1 cellular context compared by ENCODE assay signal in genomic region chr12:92553389-92553788, GRCh38.
TF ChIP-seq lines count a peak whose summit lies in the region.

No MANE protein-coding gene starts in this region.

TF ChIP-seq in GM12878, 131 proteins besides CTCF, POLR2A, EP300 and RAD21 (continued from another document):
- TF ChIP-seq MLLT1 (IDR thresholded peaks at IDR 0.05) (peak; percentile 49; the same call in 1 of the 2 replicates), CEBPB (IDR thresholded peaks at IDR 0.05; ENCODE audit: borderline replicate concordance in 1 of 2, low read depth in 2 of 2, low read length in 2 of 2) (no peak), ATF2 (IDR thresholded peaks at IDR 0.05; ENCODE audit: low read length) (no peak), RELA (IDR thresholded peaks at IDR 0.05; ENCODE audit: borderline replicate concordance, partially characterized antibody) (peak; percentile 36), CBX3 (IDR thresholded peaks at IDR 0.05; ENCODE audit: borderline replicate concordance, low read depth) (no peak), BRCA1 (IDR thresholded peaks at IDR 0.05; ENCODE audit: low read depth, low read length) (no peak), HDGF (IDR thresholded peaks at IDR 0.05) (peak; percentile 74; the same call in 1 of the 2 replicates), RBBP5 (conservative IDR thresholded peaks at IDR 0.05) (no peak), TBL1XR1 (IDR thresholded peaks at IDR 0.05; ENCODE audit: low read depth, low read length) (no peak), ATF7 (IDR thresholded peaks at IDR 0.05; ENCODE audit: low read depth) (peak; percentile 30; the same call in 1 of the 2 replicates), CHD4 (IDR thresholded peaks at IDR 0.05) (no peak), MEF2A (IDR thresholded peaks at IDR 0.05; ENCODE audit: insufficient read depth, low read depth, low read length) (no peak), SP1 (IDR thresholded peaks at IDR 0.05; ENCODE audit: low read depth, low read length) (peak; percentile 19), LARP7 (IDR thresholded peaks at IDR 0.05) (no peak), USF1 (IDR thresholded peaks at IDR 0.05; ENCODE audit: borderline replicate concordance, extremely low read length, insufficient read depth, low read depth, low read length) (no peak), ZNF217 (IDR thresholded peaks at IDR 0.05) (no peak), MYC (IDR thresholded peaks at IDR 0.05; ENCODE audit: insufficient read depth, insufficient read length, insufficient replicate concordance, low read length, severe bottlenecking) (no peak), CHD2 (IDR thresholded peaks at IDR 0.05; ENCODE audit: borderline replicate concordance, low read depth, low read length) (no peak), TARDBP (IDR thresholded peaks at IDR 0.05; ENCODE audit: borderline replicate concordance) (0 out of 2 replicates have a peak, but pooled peaks have one; percentile 38), TCF3 (IDR thresholded peaks at IDR 0.05; ENCODE audit: borderline replicate concordance, insufficient read depth, low read depth, low read length) (no peak), POLR2AphosphoS2 (IDR thresholded peaks at IDR 0.05; ENCODE audit: low read depth, low read length) (no peak), SREBF2 (IDR thresholded peaks at IDR 0.05; ENCODE audit: low read length) (no peak), POU2F2 (IDR thresholded peaks at IDR 0.05; ENCODE audit: borderline replicate concordance, low read depth, low read length) (no peak), MTA2 (IDR thresholded peaks at IDR 0.05; ENCODE audit: low read depth) (peak; percentile 80), KAT2A (conservative IDR thresholded peaks at IDR 0.05; ENCODE audit: control insufficient read depth, low read depth, low read length) (no peak)
- TF ChIP-seq, protein P1, sequence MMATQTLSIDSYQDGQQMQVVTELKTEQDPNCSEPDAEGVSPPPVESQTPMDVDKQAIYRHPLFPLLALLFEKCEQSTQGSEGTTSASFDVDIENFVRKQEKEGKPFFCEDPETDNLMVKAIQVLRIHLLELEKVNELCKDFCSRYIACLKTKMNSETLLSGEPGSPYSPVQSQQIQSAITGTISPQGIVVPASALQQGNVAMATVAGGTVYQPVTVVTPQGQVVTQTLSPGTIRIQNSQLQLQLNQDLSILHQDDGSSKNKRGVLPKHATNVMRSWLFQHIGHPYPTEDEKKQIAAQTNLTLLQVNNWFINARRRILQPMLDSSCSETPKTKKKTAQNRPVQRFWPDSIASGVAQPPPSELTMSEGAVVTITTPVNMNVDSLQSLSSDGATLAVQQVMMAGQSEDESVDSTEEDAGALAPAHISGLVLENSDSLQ (IDR thresholded peaks at IDR 0.05), result peak; percentile 50
- TF ChIP-seq, protein P2, sequence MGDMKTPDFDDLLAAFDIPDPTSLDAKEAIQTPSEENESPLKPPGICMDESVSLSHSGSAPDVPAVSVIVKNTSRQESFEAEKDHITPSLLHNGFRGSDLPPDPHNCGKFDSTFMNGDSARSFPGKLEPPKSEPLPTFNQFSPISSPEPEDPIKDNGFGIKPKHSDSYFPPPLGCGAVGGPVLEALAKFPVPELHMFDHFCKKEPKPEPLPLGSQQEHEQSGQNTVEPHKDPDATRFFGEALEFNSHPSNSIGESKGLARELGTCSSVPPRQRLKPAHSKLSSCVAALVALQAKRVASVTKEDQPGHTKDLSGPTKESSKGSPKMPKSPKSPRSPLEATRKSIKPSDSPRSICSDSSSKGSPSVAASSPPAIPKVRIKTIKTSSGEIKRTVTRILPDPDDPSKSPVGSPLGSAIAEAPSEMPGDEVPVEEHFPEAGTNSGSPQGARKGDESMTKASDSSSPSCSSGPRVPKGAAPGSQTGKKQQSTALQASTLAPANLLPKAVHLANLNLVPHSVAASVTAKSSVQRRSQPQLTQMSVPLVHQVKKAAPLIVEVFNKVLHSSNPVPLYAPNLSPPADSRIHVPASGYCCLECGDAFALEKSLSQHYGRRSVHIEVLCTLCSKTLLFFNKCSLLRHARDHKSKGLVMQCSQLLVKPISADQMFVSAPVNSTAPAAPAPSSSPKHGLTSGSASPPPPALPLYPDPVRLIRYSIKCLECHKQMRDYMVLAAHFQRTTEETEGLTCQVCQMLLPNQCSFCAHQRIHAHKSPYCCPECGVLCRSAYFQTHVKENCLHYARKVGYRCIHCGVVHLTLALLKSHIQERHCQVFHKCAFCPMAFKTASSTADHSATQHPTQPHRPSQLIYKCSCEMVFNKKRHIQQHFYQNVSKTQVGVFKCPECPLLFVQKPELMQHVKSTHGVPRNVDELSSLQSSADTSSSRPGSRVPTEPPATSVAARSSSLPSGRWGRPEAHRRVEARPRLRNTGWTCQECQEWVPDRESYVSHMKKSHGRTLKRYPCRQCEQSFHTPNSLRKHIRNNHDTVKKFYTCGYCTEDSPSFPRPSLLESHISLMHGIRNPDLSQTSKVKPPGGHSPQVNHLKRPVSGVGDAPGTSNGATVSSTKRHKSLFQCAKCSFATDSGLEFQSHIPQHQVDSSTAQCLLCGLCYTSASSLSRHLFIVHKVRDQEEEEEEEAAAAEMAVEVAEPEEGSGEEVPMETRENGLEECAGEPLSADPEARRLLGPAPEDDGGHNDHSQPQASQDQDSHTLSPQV (IDR thresholded peaks at IDR 0.05), result peak; percentile 87
